1 cellular context compared by ENCODE assay signal in genomic region chr11:71067753-71068152, GRCh38.
TF ChIP-seq lines count a peak whose summit lies in the region.

No MANE protein-coding gene starts in this region.

TF ChIP-seq in HepG2, 621 proteins besides CTCF, POLR2A, EP300 and RAD21 (continued from another document and continues in another):
- TF ChIP-seq, protein P1, sequence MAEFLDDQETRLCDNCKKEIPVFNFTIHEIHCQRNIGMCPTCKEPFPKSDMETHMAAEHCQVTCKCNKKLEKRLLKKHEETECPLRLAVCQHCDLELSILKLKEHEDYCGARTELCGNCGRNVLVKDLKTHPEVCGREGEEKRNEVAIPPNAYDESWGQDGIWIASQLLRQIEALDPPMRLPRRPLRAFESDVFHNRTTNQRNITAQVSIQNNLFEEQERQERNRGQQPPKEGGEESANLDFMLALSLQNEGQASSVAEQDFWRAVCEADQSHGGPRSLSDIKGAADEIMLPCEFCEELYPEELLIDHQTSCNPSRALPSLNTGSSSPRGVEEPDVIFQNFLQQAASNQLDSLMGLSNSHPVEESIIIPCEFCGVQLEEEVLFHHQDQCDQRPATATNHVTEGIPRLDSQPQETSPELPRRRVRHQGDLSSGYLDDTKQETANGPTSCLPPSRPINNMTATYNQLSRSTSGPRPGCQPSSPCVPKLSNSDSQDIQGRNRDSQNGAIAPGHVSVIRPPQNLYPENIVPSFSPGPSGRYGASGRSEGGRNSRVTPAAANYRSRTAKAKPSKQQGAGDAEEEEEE (CRISPR knock-in tag; IDR thresholded peaks at IDR 0.05; ENCODE audit: borderline replicate concordance) = no peak
- no peak for TF ChIP-seq SAFB2 (CRISPR knock-in tag; IDR thresholded peaks at IDR 0.05; ENCODE audit: borderline replicate concordance, low read depth)
- no peak for TF ChIP-seq FOXO1 (CRISPR knock-in tag; IDR thresholded peaks at IDR 0.05)
- TF ChIP-seq, protein P2, sequence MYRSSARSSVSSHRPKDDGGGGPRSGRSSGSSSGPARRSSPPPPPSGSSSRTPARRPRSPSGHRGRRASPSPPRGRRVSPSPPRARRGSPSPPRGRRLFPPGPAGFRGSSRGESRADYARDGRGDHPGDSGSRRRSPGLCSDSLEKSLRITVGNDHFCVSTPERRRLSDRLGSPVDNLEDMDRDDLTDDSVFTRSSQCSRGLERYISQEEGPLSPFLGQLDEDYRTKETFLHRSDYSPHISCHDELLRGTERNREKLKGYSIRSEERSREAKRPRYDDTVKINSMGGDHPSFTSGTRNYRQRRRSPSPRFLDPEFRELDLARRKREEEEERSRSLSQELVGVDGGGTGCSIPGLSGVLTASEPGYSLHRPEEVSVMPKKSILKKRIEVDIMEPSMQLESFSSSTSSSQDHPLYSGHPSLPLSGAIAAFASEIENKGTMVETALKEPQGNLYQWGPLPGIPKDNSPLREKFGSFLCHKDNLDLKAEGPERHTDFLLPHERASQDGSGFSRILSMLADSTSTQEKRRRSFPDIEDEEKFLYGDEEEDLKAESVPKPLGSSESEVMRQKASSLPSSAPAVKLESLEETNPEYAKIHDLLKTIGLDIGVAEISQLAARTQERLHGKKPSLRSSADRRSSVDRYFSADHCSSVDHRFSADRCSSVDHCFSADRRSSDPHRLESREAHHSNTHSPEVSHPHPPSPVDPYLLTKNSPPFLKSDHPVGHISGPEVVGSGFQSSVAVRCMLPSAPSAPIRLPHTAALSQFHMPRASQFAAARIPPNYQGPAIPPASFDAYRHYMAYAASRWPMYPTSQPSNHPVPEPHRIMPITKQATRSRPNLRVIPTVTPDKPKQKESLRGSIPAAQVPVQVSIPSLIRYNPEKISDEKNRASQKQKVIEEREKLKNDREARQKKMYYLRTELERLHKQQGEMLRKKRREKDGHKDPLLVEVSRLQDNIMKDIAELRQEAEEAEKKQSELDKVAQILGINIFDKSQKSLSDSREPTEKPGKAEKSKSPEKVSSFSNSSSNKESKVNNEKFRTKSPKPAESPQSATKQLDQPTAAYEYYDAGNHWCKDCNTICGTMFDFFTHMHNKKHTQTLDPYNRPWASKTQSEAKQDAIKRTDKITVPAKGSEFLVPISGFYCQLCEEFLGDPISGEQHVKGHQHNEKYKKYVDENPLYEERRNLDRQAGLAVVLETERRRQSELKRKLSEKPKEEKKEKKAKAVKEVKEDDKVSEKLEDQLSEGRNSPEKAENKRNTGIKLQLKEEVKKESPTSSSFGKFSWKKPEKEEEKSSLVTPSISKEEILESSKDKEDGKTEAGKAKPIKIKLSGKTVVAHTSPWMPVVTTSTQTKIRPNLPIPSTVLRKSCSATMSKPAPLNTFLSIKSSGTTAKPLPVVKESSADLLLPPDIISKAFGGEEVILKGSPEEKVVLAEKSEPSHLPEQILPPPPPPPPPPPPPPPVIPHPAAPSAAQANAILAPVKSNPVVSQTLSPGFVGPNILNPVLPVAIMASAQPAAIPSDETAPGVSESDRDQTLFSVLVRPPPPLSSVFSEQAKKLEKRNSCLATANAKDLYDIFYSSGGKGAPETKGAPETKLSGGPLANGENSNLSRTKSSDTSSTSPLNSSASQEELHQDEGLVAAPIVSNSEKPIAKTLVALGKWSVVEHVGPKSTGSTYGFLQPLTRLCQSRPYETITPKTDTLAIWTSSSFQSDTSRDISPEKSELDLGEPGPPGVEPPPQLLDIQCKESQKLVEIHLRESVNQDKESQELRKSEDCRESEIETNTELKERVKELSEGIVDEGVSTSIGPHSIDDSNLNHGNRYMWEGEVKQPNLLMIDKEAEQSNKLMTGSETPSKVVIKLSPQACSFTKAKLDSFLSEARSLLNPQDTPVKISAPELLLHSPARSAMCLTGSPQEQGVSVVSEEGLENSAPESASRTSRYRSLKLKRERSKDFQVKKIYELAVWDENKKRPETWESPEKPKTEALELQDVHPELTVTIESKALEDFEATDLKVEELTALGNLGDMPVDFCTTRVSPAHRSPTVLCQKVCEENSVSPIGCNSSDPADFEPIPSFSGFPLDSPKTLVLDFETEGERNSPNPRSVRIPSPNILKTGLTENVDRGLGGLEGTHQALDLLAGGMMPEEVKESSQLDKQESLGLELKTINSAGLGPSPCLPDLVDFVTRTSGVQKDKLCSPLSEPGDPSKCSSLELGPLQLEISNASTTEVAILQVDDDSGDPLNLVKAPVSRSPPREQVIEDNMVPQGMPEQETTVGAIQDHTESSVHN (CRISPR knock-in tag; IDR thresholded peaks at IDR 0.05) = no peak
- TF ChIP-seq, protein P3, sequence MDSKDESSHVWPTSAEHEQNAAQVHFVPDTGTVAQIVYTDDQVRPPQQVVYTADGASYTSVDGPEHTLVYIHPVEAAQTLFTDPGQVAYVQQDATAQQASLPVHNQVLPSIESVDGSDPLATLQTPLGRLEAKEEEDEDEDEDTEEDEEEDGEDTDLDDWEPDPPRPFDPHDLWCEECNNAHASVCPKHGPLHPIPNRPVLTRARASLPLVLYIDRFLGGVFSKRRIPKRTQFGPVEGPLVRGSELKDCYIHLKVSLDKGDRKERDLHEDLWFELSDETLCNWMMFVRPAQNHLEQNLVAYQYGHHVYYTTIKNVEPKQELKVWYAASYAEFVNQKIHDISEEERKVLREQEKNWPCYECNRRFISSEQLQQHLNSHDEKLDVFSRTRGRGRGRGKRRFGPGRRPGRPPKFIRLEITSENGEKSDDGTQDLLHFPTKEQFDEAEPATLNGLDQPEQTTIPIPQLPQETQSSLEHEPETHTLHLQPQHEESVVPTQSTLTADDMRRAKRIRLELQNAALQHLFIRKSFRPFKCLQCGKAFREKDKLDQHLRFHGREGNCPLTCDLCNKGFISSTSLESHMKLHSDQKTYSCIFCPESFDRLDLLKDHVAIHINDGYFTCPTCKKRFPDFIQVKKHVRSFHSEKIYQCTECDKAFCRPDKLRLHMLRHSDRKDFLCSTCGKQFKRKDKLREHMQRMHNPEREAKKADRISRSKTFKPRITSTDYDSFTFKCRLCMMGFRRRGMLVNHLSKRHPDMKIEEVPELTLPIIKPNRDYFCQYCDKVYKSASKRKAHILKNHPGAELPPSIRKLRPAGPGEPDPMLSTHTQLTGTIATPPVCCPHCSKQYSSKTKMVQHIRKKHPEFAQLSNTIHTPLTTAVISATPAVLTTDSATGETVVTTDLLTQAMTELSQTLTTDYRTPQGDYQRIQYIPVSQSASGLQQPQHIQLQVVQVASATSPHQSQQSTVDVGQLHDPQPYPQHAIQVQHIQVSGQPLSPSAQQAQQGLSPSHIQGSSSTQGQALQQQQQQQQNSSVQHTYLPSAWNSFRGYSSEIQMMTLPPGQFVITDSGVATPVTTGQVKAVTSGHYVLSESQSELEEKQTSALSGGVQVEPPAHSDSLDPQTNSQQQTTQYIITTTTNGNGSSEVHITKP (CRISPR knock-in tag; IDR thresholded peaks at IDR 0.05; ENCODE audit: low read depth) = no peak
- TF ChIP-seq ZNF180 (CRISPR knock-in tag; IDR thresholded peaks at IDR 0.05; ENCODE audit: borderline replicate concordance, low read depth) = no peak
- peak; percentile 50; the same call in 1 of the 2 replicates for TF ChIP-seq SOX6 (IDR thresholded peaks at IDR 0.05)
- no peak for TF ChIP-seq SOX6 (CRISPR knock-in tag; IDR thresholded peaks at IDR 0.05)
- TF ChIP-seq, protein P4, sequence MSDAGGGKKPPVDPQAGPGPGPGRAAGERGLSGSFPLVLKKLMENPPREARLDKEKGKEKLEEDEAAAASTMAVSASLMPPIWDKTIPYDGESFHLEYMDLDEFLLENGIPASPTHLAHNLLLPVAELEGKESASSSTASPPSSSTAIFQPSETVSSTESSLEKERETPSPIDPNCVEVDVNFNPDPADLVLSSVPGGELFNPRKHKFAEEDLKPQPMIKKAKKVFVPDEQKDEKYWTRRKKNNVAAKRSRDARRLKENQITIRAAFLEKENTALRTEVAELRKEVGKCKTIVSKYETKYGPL (CRISPR knock-in tag; IDR thresholded peaks at IDR 0.05) = no peak
- no peak for TF ChIP-seq ZNF317 (CRISPR knock-in tag; IDR thresholded peaks at IDR 0.05)
- TF ChIP-seq ZNF275 (CRISPR knock-in tag; IDR thresholded peaks at IDR 0.05; ENCODE audit: borderline replicate concordance) = no peak
- TF ChIP-seq, protein P5, sequence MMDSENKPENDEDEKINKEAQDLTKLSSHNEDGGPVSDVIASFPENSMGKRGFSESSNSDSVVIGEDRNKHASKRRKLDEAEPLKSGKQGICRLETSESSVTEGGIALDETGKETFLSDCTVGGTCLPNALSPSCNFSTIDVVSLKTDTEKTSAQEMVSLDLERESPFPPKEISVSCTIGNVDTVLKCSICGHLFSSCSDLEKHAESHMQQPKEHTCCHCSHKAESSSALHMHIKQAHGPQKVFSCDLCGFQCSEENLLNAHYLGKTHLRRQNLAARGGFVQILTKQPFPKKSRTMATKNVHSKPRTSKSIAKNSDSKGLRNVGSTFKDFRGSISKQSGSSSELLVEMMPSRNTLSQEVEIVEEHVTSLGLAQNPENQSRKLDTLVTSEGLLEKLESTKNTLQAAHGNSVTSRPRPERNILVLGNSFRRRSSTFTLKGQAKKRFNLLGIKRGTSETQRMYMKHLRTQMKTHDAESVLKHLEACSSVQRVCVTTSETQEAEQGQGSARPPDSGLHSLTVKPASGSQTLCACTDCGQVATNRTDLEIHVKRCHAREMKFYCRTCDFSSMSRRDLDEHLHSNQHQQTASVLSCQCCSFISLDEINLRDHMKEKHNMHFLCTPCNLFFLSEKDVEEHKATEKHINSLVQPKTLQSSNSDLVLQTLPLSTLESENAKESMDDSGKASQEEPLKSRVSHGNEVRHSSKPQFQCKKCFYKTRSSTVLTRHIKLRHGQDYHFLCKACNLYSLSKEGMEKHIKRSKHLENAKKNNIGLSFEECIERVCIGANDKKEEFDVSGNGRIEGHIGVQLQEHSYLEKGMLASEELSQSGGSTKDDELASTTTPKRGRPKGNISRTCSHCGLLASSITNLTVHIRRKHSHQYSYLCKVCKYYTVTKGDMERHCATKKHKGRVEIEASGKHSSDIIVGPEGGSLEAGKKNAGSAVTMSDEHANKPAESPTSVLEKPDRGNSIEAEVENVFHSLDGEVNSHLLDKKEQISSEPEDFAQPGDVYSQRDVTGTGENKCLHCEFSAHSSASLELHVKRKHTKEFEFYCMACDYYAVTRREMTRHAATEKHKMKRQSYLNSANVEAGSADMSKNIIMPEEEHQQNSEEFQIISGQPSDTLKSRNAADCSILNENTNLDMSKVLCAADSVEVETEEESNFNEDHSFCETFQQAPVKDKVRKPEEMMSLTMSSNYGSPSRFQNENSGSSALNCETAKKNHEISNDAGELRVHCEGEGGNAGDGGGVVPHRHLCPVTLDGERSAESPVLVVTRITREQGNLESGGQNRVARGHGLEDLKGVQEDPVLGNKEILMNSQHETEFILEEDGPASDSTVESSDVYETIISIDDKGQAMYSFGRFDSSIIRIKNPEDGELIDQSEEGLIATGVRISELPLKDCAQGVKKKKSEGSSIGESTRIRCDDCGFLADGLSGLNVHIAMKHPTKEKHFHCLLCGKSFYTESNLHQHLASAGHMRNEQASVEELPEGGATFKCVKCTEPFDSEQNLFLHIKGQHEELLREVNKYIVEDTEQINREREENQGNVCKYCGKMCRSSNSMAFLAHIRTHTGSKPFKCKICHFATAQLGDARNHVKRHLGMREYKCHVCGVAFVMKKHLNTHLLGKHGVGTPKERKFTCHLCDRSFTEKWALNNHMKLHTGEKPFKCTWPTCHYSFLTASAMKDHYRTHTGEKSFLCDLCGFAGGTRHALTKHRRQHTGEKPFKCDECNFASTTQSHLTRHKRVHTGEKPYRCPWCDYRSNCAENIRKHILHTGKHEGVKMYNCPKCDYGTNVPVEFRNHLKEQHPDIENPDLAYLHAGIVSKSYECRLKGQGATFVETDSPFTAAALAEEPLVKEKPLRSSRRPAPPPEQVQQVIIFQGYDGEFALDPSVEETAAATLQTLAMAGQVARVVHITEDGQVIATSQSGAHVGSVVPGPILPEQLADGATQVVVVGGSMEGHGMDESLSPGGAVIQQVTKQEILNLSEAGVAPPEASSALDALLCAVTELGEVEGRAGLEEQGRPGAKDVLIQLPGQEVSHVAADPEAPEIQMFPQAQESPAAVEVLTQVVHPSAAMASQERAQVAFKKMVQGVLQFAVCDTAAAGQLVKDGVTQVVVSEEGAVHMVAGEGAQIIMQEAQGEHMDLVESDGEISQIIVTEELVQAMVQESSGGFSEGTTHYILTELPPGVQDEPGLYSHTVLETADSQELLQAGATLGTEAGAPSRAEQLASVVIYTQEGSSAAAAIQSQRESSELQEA (CRISPR knock-in tag; IDR thresholded peaks at IDR 0.05; ENCODE audit: not compliant biosample characterization) = no peak
- TF ChIP-seq SMAD3 (CRISPR knock-in tag; IDR thresholded peaks at IDR 0.05) = no peak
- TF ChIP-seq, protein P6, sequence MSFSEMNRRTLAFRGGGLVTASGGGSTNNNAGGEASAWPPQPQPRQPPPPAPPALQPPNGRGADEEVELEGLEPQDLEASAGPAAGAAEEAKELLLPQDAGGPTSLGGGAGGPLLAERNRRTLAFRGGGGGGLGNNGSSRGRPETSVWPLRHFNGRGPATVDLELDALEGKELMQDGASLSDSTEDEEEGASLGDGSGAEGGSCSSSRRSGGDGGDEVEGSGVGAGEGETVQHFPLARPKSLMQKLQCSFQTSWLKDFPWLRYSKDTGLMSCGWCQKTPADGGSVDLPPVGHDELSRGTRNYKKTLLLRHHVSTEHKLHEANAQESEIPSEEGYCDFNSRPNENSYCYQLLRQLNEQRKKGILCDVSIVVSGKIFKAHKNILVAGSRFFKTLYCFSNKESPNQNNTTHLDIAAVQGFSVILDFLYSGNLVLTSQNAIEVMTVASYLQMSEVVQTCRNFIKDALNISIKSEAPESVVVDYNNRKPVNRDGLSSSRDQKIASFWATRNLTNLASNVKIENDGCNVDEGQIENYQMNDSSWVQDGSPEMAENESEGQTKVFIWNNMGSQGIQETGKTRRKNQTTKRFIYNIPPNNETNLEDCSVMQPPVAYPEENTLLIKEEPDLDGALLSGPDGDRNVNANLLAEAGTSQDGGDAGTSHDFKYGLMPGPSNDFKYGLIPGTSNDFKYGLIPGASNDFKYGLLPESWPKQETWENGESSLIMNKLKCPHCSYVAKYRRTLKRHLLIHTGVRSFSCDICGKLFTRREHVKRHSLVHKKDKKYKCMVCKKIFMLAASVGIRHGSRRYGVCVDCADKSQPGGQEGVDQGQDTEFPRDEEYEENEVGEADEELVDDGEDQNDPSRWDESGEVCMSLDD (CRISPR knock-in tag; IDR thresholded peaks at IDR 0.05; ENCODE audit: borderline replicate concordance) = no peak
- TF ChIP-seq, protein P7, sequence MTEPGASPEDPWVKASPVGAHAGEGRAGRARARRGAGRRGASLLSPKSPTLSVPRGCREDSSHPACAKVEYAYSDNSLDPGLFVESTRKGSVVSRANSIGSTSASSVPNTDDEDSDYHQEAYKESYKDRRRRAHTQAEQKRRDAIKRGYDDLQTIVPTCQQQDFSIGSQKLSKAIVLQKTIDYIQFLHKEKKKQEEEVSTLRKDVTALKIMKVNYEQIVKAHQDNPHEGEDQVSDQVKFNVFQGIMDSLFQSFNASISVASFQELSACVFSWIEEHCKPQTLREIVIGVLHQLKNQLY (CRISPR knock-in tag; IDR thresholded peaks at IDR 0.05) = no peak
- TF ChIP-seq ZNF143 (CRISPR knock-in tag; IDR thresholded peaks at IDR 0.05) = no peak
